In the genomic region with DNA sequence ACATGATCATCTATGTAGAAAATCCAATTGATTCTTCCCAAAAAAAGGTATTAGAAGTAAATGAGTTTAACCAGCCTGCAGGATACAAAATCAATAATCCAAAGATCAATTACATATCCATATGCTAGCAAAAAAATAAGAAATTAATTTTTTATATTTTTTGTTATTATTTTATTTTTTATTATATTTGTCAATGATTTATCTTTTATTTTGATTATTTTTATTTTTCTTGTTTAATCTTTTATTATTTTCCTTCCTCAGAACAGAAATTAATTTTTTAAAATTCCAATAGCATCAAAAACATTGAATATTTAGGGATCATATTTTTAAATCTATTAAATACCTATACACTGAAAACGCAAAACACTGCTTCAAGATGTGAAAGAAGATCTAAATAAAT, we compare ENCODE assay signal across 20 cellular contexts.
A peak's percentile ranks its signal among the peaks of the same experiment; 100 is the strongest.
DNase-seq lines count a peak whose midpoint lies in the region; FAIRE-seq and TF ChIP-seq lines count a peak whose summit lies in the region.
"Had no signal": no experiment of that assay in that cellular context is flagged by ENCODE, and none has a peak within 500 bp of the region (broad histone marks: within the 10 kb centered on the region; RNA-seq: fewer than 3 reads in every experiment).

No MANE protein-coding gene starts in this region.

- TF ChIP-seq CTCF in suprapubic skin (IDR thresholded peaks at IDR 0.05) = no peak

- WGBS in small intestine, 3 donors = 93 to 95% (median 94%) methylated on average over 1 of the region's 1 CpG
- 98% methylated on average over 1 of the region's 1 CpG for WGBS in suprapubic skin

- no peak for TF ChIP-seq POLR2A in suprapubic skin (IDR thresholded peaks at IDR 0.05)

- no peak overlapping the region for H3K27ac ChIP-seq in small intestine (ENCODE audit: low read depth in 1 of 2, low read length in 1 of 2)
- H3K27ac ChIP-seq in suprapubic skin = no peak overlapping the region
- H3K27ac ChIP-seq: BLaER1, C4-2B had no signal

- H3K27me3 ChIP-seq in small intestine (ENCODE audit: control insufficient read depth in 2 of 2, insufficient read depth in 2 of 2, low read length in 2 of 2) (no peaks in the 10 kb centered on the region), suprapubic skin (no peaks in the 10 kb centered on the region)
- H3K27me3 ChIP-seq: BLaER1 had no signal

- TF ChIP-seq EP300 in suprapubic skin (IDR thresholded peaks at IDR 0.05) = no peak

- no peaks in the 10 kb centered on the region for H3K36me3 ChIP-seq in small intestine (ENCODE audit: control insufficient read depth in 2 of 2, insufficient read depth in 2 of 2, low read length in 2 of 2)
- no peaks in the 10 kb centered on the region for H3K36me3 ChIP-seq in suprapubic skin
- H3K36me3 ChIP-seq: BLaER1 had no signal

- H3K9me3 ChIP-seq in small intestine (ENCODE audit: control insufficient read depth, low read depth) = no peaks in the 10 kb centered on the region
- H3K9me3 ChIP-seq in suprapubic skin = no peaks in the 10 kb centered on the region
- H3K9me3 ChIP-seq: BLaER1, Caco-2 had no signal

- no peak for DNase-seq in RCC 7860 (ENCODE audit: low spot score)
- DNase-seq in small intestine = no peak
- no peak for DNase-seq in suprapubic skin (ENCODE audit: low spot score in 2 of 2)
- no peak for DNase-seq in middle frontal gyrus (ENCODE audit: extremely low spot score, low spot score)
- DNase-seq in NOMO-1 treated with DMSO at 0.1 percent for 48 hours (lab: John Stamatoyannopoulos, UW; ENCODE audit: unreplicated experiment) = no peak
- DNase-seq in NCI-H128 (lab: John Stamatoyannopoulos, UW; ENCODE audit: unreplicated experiment) = no peak
- DNase-seq: Caco-2; CD4-positive, CD25-positive, alpha-beta regulatory T cell; CD8-positive, alpha-beta T cell; DMS153; DND-41; GDM1; H9 had no signal

- no peaks in the 10 kb centered on the region for H3K4me1 ChIP-seq in small intestine (ENCODE audit: control insufficient read depth in 2 of 2, insufficient read depth in 1 of 2, low read depth in 1 of 2, low read length in 1 of 2)
- H3K4me1 ChIP-seq in suprapubic skin = no peaks in the 10 kb centered on the region
- H3K4me1 ChIP-seq: Caco-2 had no signal

- H3K4me3 ChIP-seq in small intestine (ENCODE audit: low read depth in 1 of 2, low read length in 2 of 2) (no peak overlapping the region), suprapubic skin (no peak overlapping the region)
- H3K4me3 ChIP-seq: BLaER1, GM12878, GM23338 had no signal

- FAIRE-seq in RCC 7860 (lab: Jason Lieb, UNC) = peak; percentile 81
- FAIRE-seq in colon (lab: Jason Lieb, UNC) = peak; percentile 85
- FAIRE-seq in islet of Langerhans (lab: Jason Lieb, UNC) = peak; percentile 47
- FAIRE-seq in small intestine (lab: Jason Lieb, UNC) = peak; percentile 95
- FAIRE-seq: GM12878, GM19239 had no signal
